Comparison of ENCODE assay signal across 19 cellular contexts in the genomic region with DNA sequence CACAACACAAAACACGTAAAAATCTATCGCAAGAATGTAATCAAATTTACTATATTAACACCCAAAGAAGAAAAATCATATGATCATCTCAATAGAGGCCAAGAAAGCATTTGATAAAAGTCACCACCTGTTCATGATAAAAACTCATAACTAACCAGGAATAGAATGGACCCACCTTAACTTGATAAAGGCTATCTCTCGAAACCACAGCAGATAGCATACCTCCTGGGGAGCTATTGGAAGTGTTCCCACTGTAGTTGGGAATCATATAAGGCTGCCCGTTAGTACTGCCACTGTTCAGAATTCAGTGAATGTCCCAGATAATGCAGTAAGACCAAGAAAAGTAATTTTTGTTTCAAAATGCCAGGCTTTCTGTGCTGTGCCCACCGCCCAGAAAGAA. TPM values are rescaled to one million over a fixed set of nuclear protein-coding genes. Genes with fewer than 3 reads are reported as not detected.
DNase-seq lines count a peak whose midpoint lies in the region; ATAC-seq, FAIRE-seq and TF ChIP-seq lines count a peak whose summit lies in the region.
"Had no signal": no experiment of that assay in that cellular context is flagged by ENCODE, and none has a peak within 500 bp of the region (broad histone marks: within the 10 kb centered on the region; RNA-seq: fewer than 3 reads in every experiment).

No MANE protein-coding gene starts in this region.

- H3K36me3 Mint-ChIP-seq in activated naive CD4-positive, alpha-beta T cell treated with anti-CD3 and anti-CD28 coated beads for 36 hours (ENCODE audit: low read depth): peaks cover 62% of the 10 kb centered on the region
- H3K36me3 Mint-ChIP-seq in activated naive CD4-positive, alpha-beta T cell treated with anti-CD3 and anti-CD28 coated beads, Interleukin-2, amount 10 ng/mL, durations not matched to agents 7 days and 5 days: peaks cover 50% of the 10 kb centered on the region

- H3K4me3 ChIP-seq in HL-60 (replicated peaks; ENCODE audit: insufficient read depth, low read length) (no peak overlapping the region), body of pancreas (no peak overlapping the region), transverse colon (no peak overlapping the region), lower leg skin (ENCODE audit: low read depth, poor library complexity, severe bottlenecking) (no peak overlapping the region)
- H3K4me3 ChIP-seq: MG63 had no signal

- H3K4me1 ChIP-seq in body of pancreas (peaks cover 45% of the 10 kb centered on the region), transverse colon (peaks cover 2 to 50% (median 35%) of the 10 kb centered on the region in 4 donors)

- H3K9me3 ChIP-seq in body of pancreas (no peaks in the 10 kb centered on the region), transverse colon (no peaks in the 10 kb centered on the region)
- H3K9me3 ChIP-seq: MG63 had no signal

- H3K27me3 Mint-ChIP-seq in activated naive CD4-positive, alpha-beta T cell treated with anti-CD3 and anti-CD28 coated beads for 36 hours (ENCODE audit: low read depth): no peaks in the 10 kb centered on the region
- H3K27me3 Mint-ChIP-seq in activated naive CD4-positive, alpha-beta T cell treated with anti-CD3 and anti-CD28 coated beads, Interleukin-2, amount 10 ng/mL, durations not matched to agents 7 days and 5 days: no peaks in the 10 kb centered on the region
- H3K27me3 Mint-ChIP-seq: CD4-positive, CD25-positive, alpha-beta regulatory T cell had no signal

- in situ Hi-C loops in transverse colon (cut with MboI; ENCODE audit: low pct_ligation_motif_present in 1 of 4, low pct_unique_long_range_greater_than_20kb in 1 of 4, low sequenced_read_pairs in 3 of 4): no loop called here

- FAIRE-seq in RCC 7860 (lab: Jason Lieb, UNC): no peak
- FAIRE-seq: D721Med, H54 had no signal

- H3K4me3 Mint-ChIP-seq in activated naive CD4-positive, alpha-beta T cell treated with anti-CD3 and anti-CD28 coated beads for 36 hours: no peak overlapping the region
- H3K4me3 Mint-ChIP-seq in activated naive CD4-positive, alpha-beta T cell treated with anti-CD3 and anti-CD28 coated beads, Interleukin-2, amount 10 ng/mL, durations not matched to agents 7 days and 5 days: no peak overlapping the region
- H3K4me3 Mint-ChIP-seq: CD4-positive, CD25-positive, alpha-beta regulatory T cell had no signal

- H3K27me3 ChIP-seq in HL-60 (ENCODE audit: insufficient read depth, poor library complexity, severe bottlenecking) (no peaks in the 10 kb centered on the region), body of pancreas (no peaks in the 10 kb centered on the region), transverse colon (no peaks in the 10 kb centered on the region)
- H3K27me3 ChIP-seq: MG63 had no signal

- H3K27ac Mint-ChIP-seq in activated naive CD4-positive, alpha-beta T cell treated with anti-CD3 and anti-CD28 coated beads for 36 hours: peak overlapping the region; percentile 67
- H3K27ac Mint-ChIP-seq in activated naive CD4-positive, alpha-beta T cell treated with anti-CD3 and anti-CD28 coated beads, Interleukin-2, amount 10 ng/mL, durations not matched to agents 7 days and 5 days: no peak overlapping the region

- TF ChIP-seq CTCF in HL-60 (IDR thresholded peaks at IDR 0.05; ENCODE audit: insufficient read depth, low read length): no peak
- no peak for TF ChIP-seq CTCF in body of pancreas (IDR thresholded peaks at IDR 0.05)
- no peak for TF ChIP-seq CTCF in transverse colon (IDR thresholded peaks at IDR 0.05)
- TF ChIP-seq CTCF in lower leg skin (IDR thresholded peaks at IDR 0.05): no peak

- H3K27ac ChIP-seq in HL-60 (replicated peaks) (peak overlapping the region; percentile 98), body of pancreas (peak overlapping the region in 3 of 4 donors; percentile 78 to 89 (median 80)), transverse colon (peak overlapping the region; percentile 78 to 90 (median 84))

- TF ChIP-seq EP300 in transverse colon (IDR thresholded peaks at IDR 0.05; ENCODE audit: low read depth): no peak

- H3K36me3 ChIP-seq in body of pancreas (replicated peaks in 1 of 2; ENCODE audit: insufficient read depth in 1 of 2, low read depth in 2 of 2) (peaks cover 5 to 12% of the 10 kb centered on the region in 2 donors), transverse colon (peaks cover 0 to 23% (median 8%) of the 10 kb centered on the region in 4 donors)

- no peak for DNase-seq in activated naive CD4-positive, alpha-beta T cell treated with anti-CD3 and anti-CD28 coated beads for 36 hours
- no peak for DNase-seq in activated naive CD4-positive, alpha-beta T cell treated with anti-CD3 and anti-CD28 coated beads, Interleukin-2, amount 10 ng/mL, durations not matched to agents 7 days and 5 days
- DNase-seq in HL-60 (ENCODE audit: low read depth in 1 of 2, low spot score in 1 of 2) (no peak), body of pancreas (no peak), transverse colon (no peak), AG20443 (ENCODE audit: low spot score) (no peak), lower leg skin (ENCODE audit: low spot score in 2 of 2) (no peak), RCC 7860 (ENCODE audit: low spot score) (no peak)
- DNase-seq: ACHN; CD4-positive, CD25-positive, alpha-beta regulatory T cell; DMS79; MG63; NCI-H1092 treated with DMSO at 0.1 percent for 48 hours; NCI-H1694; NCI-H2107; NCI-H2227 treated with DMSO at 0.1 percent for 48 hours; NCI-H524 had no signal

- intact Hi-C loops in activated naive CD4-positive, alpha-beta T cell treated with anti-CD3 and anti-CD28 coated beads for 36 hours (cut with micrococcal nuclease): no loop called here
- intact Hi-C loops in body of pancreas (cut with DNase I) (no loop called here), transverse colon (cut with DNase I; ENCODE audit: low total_unique reads) (no loop called here), lower leg skin (cut with DNase I; ENCODE audit: low total_unique reads) (no loop called here)

- no peaks in the 10 kb centered on the region for H3K9me3 Mint-ChIP-seq in activated naive CD4-positive, alpha-beta T cell treated with anti-CD3 and anti-CD28 coated beads for 36 hours
- H3K9me3 Mint-ChIP-seq in activated naive CD4-positive, alpha-beta T cell treated with anti-CD3 and anti-CD28 coated beads, Interleukin-2, amount 10 ng/mL, durations not matched to agents 7 days and 5 days: no peaks in the 10 kb centered on the region
- H3K9me3 Mint-ChIP-seq: CD4-positive, CD25-positive, alpha-beta regulatory T cell had no signal

- no peak for ATAC-seq in body of pancreas

- WGBS in body of pancreas, 2 donors: 29 to 35% methylated on average over 5 of the region's 5 CpGs
- WGBS in transverse colon (ENCODE audit: low coverage in 1 of 2), 2 donors: 59 to 61% methylated on average over 4 to 5 of the region's 5 CpGs
- WGBS in lower leg skin, 2 donors: 94% methylated on average over 5 of the region's 5 CpGs

- H3K4me1 Mint-ChIP-seq in activated naive CD4-positive, alpha-beta T cell treated with anti-CD3 and anti-CD28 coated beads for 36 hours (ENCODE audit: low read depth): peaks cover 38% of the 10 kb centered on the region
- H3K4me1 Mint-ChIP-seq in activated naive CD4-positive, alpha-beta T cell treated with anti-CD3 and anti-CD28 coated beads, Interleukin-2, amount 10 ng/mL, durations not matched to agents 7 days and 5 days: peaks cover 24% of the 10 kb centered on the region

- CTCF ChIA-PET in activated naive CD4-positive, alpha-beta T cell treated with anti-CD3 and anti-CD28 coated beads for 36 hours (lab: Charles Lee): interaction anchor here (0.6 kb wide), 1 partner anchor 9 kb away, joined by 3 read pairs; no protein-coding TSS in a partner anchor
- CTCF ChIA-PET in activated naive CD4-positive, alpha-beta T cell treated with anti-CD3 and anti-CD28 coated beads, Interleukin-2, amount 10 ng/mL, durations not matched to agents 7 days and 5 days (lab: Charles Lee): no interaction called here

- TF ChIP-seq POLR2A in body of pancreas (IDR thresholded peaks at IDR 0.05) (no peak), transverse colon (IDR thresholded peaks at IDR 0.05) (no peak), lower leg skin (IDR thresholded peaks at IDR 0.05) (no peak)

RNA-seq across cellular contexts. Expression of a gene that starts 21.7 kb away (rescaled TPM):
- 10 to 100 TPM; 37.1 to 38.9 TPM for total RNA-seq in activated naive CD4-positive, alpha-beta T cell treated with anti-CD3 and anti-CD28 coated beads for 36 hours
- total RNA-seq in body of pancreas (10 to 100 TPM; 12.2 to 23.6 TPM), transverse colon (10 to 100 TPM; 13.8 to 96.1 (median 49.6) TPM), lower leg skin (10 to 100 TPM; 15.6 to 29.7 (median 21.6) TPM)

RNA-seq across cellular contexts. Expression of a gene that starts 21.8 kb away (rescaled TPM):
- 10 to 100 TPM; 63.3 to 64.9 TPM for total RNA-seq in activated naive CD4-positive, alpha-beta T cell treated with anti-CD3 and anti-CD28 coated beads for 36 hours
- total RNA-seq in body of pancreas (1 to 10 TPM; 4.6 to 5.2 TPM), transverse colon (10 to 100 TPM in 2 of 4 donors, 1 to 10 TPM in 2; 6.6 to 24.9 (median 11.8) TPM), lower leg skin (10 to 100 TPM; 10.5 to 12.1 (median 11.7) TPM)

RNA-seq across cellular contexts. Expression of a gene that starts 48.1 kb away (rescaled TPM):
- 10 to 100 TPM; 27.4 to 27.6 TPM for total RNA-seq in activated naive CD4-positive, alpha-beta T cell treated with anti-CD3 and anti-CD28 coated beads for 36 hours
- 10 to 100 TPM; 23.1 to 28.3 TPM for total RNA-seq in body of pancreas
- 10 to 100 TPM; 26.6 to 46.5 (median 37.5) TPM for total RNA-seq in transverse colon
- 10 to 100 TPM in 3 of 4 donors, 1 to 10 TPM in 1; 9.7 to 17.8 (median 13.1) TPM for total RNA-seq in lower leg skin
